21 cellular contexts compared by ENCODE assay signal in the genomic region with DNA sequence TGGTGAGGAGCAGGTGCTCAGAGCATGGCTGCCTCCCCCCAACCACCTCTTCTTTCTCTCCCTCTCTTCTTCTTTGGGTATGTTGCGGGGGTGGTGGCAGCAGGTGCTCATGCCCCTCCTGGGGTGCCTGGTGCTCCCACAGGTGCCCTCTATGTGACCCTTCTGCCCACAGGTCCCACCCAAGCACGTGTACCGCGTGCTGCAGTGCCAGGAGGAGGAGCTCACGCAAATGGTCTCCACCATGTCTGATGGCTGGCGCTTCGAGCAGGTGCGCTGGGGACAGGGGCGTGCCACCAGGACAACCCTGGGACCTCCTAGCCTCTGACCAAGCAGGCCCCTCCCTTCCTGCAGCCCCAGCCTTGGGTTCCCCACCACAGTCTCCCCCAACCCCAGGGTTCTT. TPM values are rescaled to one million over a fixed set of nuclear protein-coding genes. Genes with fewer than 3 reads are reported as not detected.
DNase-seq lines count a peak whose midpoint lies in the region; ATAC-seq and TF ChIP-seq lines count a peak whose summit lies in the region.
"Had no signal": no experiment of that assay in that cellular context is flagged by ENCODE, and none has a peak within 500 bp of the region (broad histone marks: within the 10 kb centered on the region; RNA-seq: fewer than 3 reads in every experiment).

No MANE protein-coding gene starts in this region.

- H3K79me2 ChIP-seq in neural progenitor cell (ENCODE audit: low read depth), result no peaks in the 10 kb centered on the region

- peaks cover 3% of the 10 kb centered on the region for H3K36me3 Mint-ChIP-seq in activated naive CD8-positive, alpha-beta T cell treated with anti-CD3 and anti-CD28 coated beads for 36 hours
- H3K36me3 Mint-ChIP-seq in activated naive CD8-positive, alpha-beta T cell treated with anti-CD3 and anti-CD28 coated beads, Interleukin-2, amount 50 U/mL, for 24 hours (ENCODE audit: low read depth), result peaks cover 5% of the 10 kb centered on the region
- peaks cover 7% of the 10 kb centered on the region for H3K36me3 Mint-ChIP-seq in neural progenitor cell
- no peaks in the 10 kb centered on the region for H3K36me3 Mint-ChIP-seq in natural killer cell
- H3K36me3 Mint-ChIP-seq in activated T-cell treated with anti-CD3 and anti-CD28 coated beads, Interleukin-2, amount 50 U/mL, for 24 hours (ENCODE audit: low read depth), result peaks cover 81% of the 10 kb centered on the region

- peaks cover 3% of the 10 kb centered on the region for H3K4me1 ChIP-seq in neural progenitor cell
- H3K4me1 ChIP-seq: Caco-2 had no signal

- no peaks in the 10 kb centered on the region for H3K27me3 Mint-ChIP-seq in activated naive CD8-positive, alpha-beta T cell treated with anti-CD3 and anti-CD28 coated beads for 36 hours
- no peaks in the 10 kb centered on the region for H3K27me3 Mint-ChIP-seq in activated naive CD8-positive, alpha-beta T cell treated with anti-CD3 and anti-CD28 coated beads, Interleukin-2, amount 50 U/mL, for 24 hours
- H3K27me3 Mint-ChIP-seq in neural progenitor cell (ENCODE audit: insufficient read depth, low read depth), result no peaks in the 10 kb centered on the region
- H3K27me3 Mint-ChIP-seq in natural killer cell (ENCODE audit: low read depth in 2 of 2), result no peaks in the 10 kb centered on the region
- H3K27me3 Mint-ChIP-seq in activated T-cell treated with anti-CD3 and anti-CD28 coated beads, Interleukin-2, amount 50 U/mL, for 24 hours, result no peaks in the 10 kb centered on the region
- H3K27me3 Mint-ChIP-seq: B cell; CD4-positive, CD25-positive, alpha-beta regulatory T cell had no signal

- H3F3A ChIP-seq in neural progenitor cell (ENCODE audit: low read depth), result peaks cover 2% of the 10 kb centered on the region

- peaks cover 21% of the 10 kb centered on the region for H3K4me1 Mint-ChIP-seq in activated naive CD8-positive, alpha-beta T cell treated with anti-CD3 and anti-CD28 coated beads for 36 hours
- peaks cover 29% of the 10 kb centered on the region for H3K4me1 Mint-ChIP-seq in activated naive CD8-positive, alpha-beta T cell treated with anti-CD3 and anti-CD28 coated beads, Interleukin-2, amount 50 U/mL, for 24 hours
- peaks cover 15% of the 10 kb centered on the region for H3K4me1 Mint-ChIP-seq in neural progenitor cell
- peaks cover 0 to 6% of the 10 kb centered on the region in 2 donors for H3K4me1 Mint-ChIP-seq in natural killer cell
- peaks cover 42% of the 10 kb centered on the region for H3K4me1 Mint-ChIP-seq in activated T-cell treated with anti-CD3 and anti-CD28 coated beads, Interleukin-2, amount 50 U/mL, for 24 hours (ENCODE audit: low read depth)

- peak overlapping the region; percentile 45 for H3K27ac Mint-ChIP-seq in activated naive CD8-positive, alpha-beta T cell treated with anti-CD3 and anti-CD28 coated beads for 36 hours
- H3K27ac Mint-ChIP-seq in activated naive CD8-positive, alpha-beta T cell treated with anti-CD3 and anti-CD28 coated beads, Interleukin-2, amount 50 U/mL, for 24 hours, result no peak overlapping the region
- H3K27ac Mint-ChIP-seq in neural progenitor cell (peak overlapping the region; percentile 78), natural killer cell (no peak overlapping the region)
- no peak overlapping the region for H3K27ac Mint-ChIP-seq in activated T-cell treated with anti-CD3 and anti-CD28 coated beads, Interleukin-2, amount 50 U/mL, for 24 hours
- H3K27ac Mint-ChIP-seq: B cell; CD4-positive, CD25-positive, alpha-beta regulatory T cell; CD8-positive, alpha-beta T cell; GM23338; H9; HFFc6 had no signal

- no peak for DNase-seq in activated naive CD8-positive, alpha-beta T cell treated with anti-CD3 and anti-CD28 coated beads for 36 hours
- no peak for DNase-seq in activated naive CD8-positive, alpha-beta T cell treated with anti-CD3 and anti-CD28 coated beads, Interleukin-2, amount 50 U/mL, for 24 hours
- DNase-seq in caudate nucleus (lab: John Stamatoyannopoulos, UW), result peak in 18 of 61 donors; percentile 27 to 80 (median 52)
- no peak for DNase-seq in neural progenitor cell (ENCODE audit: low spot score)
- no peak for DNase-seq in natural killer cell
- DNase-seq in NCI-H1092 treated with DMSO at 0.1 percent for 48 hours (lab: John Stamatoyannopoulos, UW), result no peak
- DNase-seq in activated T-cell treated with anti-CD3 and anti-CD28 coated beads, Interleukin-2, amount 50 U/mL, for 24 hours, result no peak
- DNase-seq: Caco-2; CD4-positive, CD25-positive, alpha-beta regulatory T cell; CD8-positive, alpha-beta T cell; DMS153; DND-41; H9; HFFc6 had no signal

- no peak overlapping the region for H3K4me3 ChIP-seq in neural progenitor cell
- H3K4me3 ChIP-seq: BLaER1, GM23338 had no signal

- no peaks in the 10 kb centered on the region for H3K36me3 ChIP-seq in neural progenitor cell

- TF ChIP-seq CTCF in neural progenitor cell (IDR thresholded peaks at IDR 0.05) (no peak), natural killer cell (IDR thresholded peaks at IDR 0.05) (no peak)

- no peak overlapping the region for H3K4me3 Mint-ChIP-seq in activated naive CD8-positive, alpha-beta T cell treated with anti-CD3 and anti-CD28 coated beads for 36 hours
- H3K4me3 Mint-ChIP-seq in activated naive CD8-positive, alpha-beta T cell treated with anti-CD3 and anti-CD28 coated beads, Interleukin-2, amount 50 U/mL, for 24 hours, result no peak overlapping the region
- H3K4me3 Mint-ChIP-seq in neural progenitor cell (peak overlapping the region; percentile 21), natural killer cell (no peak overlapping the region)
- no peak overlapping the region for H3K4me3 Mint-ChIP-seq in activated T-cell treated with anti-CD3 and anti-CD28 coated beads, Interleukin-2, amount 50 U/mL, for 24 hours
- H3K4me3 Mint-ChIP-seq: B cell; CD8-positive, alpha-beta T cell; GM23338; H9; HFFc6 had no signal

- H3K27ac ChIP-seq in caudate nucleus (ENCODE audit: low read depth, low read length) (peak overlapping the region; percentile 45), neural progenitor cell (no peak overlapping the region)
- H3K27ac ChIP-seq: 22Rv1, BLaER1, C4-2B had no signal

- H3K9me3 Mint-ChIP-seq in activated naive CD8-positive, alpha-beta T cell treated with anti-CD3 and anti-CD28 coated beads for 36 hours, result no peaks in the 10 kb centered on the region
- no peaks in the 10 kb centered on the region for H3K9me3 Mint-ChIP-seq in activated naive CD8-positive, alpha-beta T cell treated with anti-CD3 and anti-CD28 coated beads, Interleukin-2, amount 50 U/mL, for 24 hours
- no peaks in the 10 kb centered on the region for H3K9me3 Mint-ChIP-seq in neural progenitor cell
- H3K9me3 Mint-ChIP-seq in natural killer cell, result no peaks in the 10 kb centered on the region
- no peaks in the 10 kb centered on the region for H3K9me3 Mint-ChIP-seq in activated T-cell treated with anti-CD3 and anti-CD28 coated beads, Interleukin-2, amount 50 U/mL, for 24 hours
- H3K9me3 Mint-ChIP-seq: CD4-positive, CD25-positive, alpha-beta regulatory T cell; CD8-positive, alpha-beta T cell; GM23338; H9; HFFc6 had no signal

- H2AFZ ChIP-seq in neural progenitor cell (replicated peaks), result no peak overlapping the region
- H2AFZ ChIP-seq: GM23338 had no signal

- H3K9ac ChIP-seq in neural progenitor cell, result no peak overlapping the region
- H3K9ac ChIP-seq: BLaER1 had no signal

- H3K9me3 ChIP-seq in neural progenitor cell (ENCODE audit: low read depth), result no peaks in the 10 kb centered on the region
- H3K9me3 ChIP-seq: BLaER1, Caco-2 had no signal

- intact Hi-C loops in natural killer cell (cut with micrococcal nuclease), result no loop called here

- peaks cover 3% of the 10 kb centered on the region for H4K20me1 ChIP-seq in neural progenitor cell (ENCODE audit: low read depth)

- no peak overlapping the region for H3K4me2 ChIP-seq in neural progenitor cell
- H3K4me2 ChIP-seq: BLaER1, GM23338 had no signal

- ATAC-seq in activated naive CD8-positive, alpha-beta T cell treated with anti-CD3 and anti-CD28 coated beads, Interleukin-2, amount 50 U/mL, for 24 hours, result no peak
- ATAC-seq in natural killer cell, result no peak
- ATAC-seq: CD8-positive, alpha-beta T cell; GM23338; HCT116 had no signal

- no peaks in the 10 kb centered on the region for H3K27me3 ChIP-seq in neural progenitor cell
- H3K27me3 ChIP-seq: BLaER1 had no signal

RNA-seq across cellular contexts. Expression of a gene that starts 5.7 kb away (rescaled TPM):
- 10 to 100 TPM; 22.9 to 25.4 TPM for total RNA-seq in activated naive CD8-positive, alpha-beta T cell treated with anti-CD3 and anti-CD28 coated beads for 36 hours
- total RNA-seq in neural progenitor cell (ENCODE audit: low replicate concordance), result 17.5 and 44.1 TPM in 2 replicates
- 10 to 100 TPM; 21.3 to 29.4 (median 22.9) TPM for total RNA-seq in natural killer cell

RNA-seq across cellular contexts. Expression of a gene that starts 37.7 kb away (rescaled TPM):
- 1 to 10 TPM; 5.5 to 5.6 TPM for total RNA-seq in activated naive CD8-positive, alpha-beta T cell treated with anti-CD3 and anti-CD28 coated beads for 36 hours
- total RNA-seq in neural progenitor cell (ENCODE audit: low replicate concordance) (36.9 and 157 TPM in 2 replicates), natural killer cell (10 to 100 TPM; 21.4 to 23.9 (median 22.9) TPM)

RNA-seq across cellular contexts. Expression of a gene that starts 38.0 kb away (rescaled TPM):
- total RNA-seq in activated naive CD8-positive, alpha-beta T cell treated with anti-CD3 and anti-CD28 coated beads for 36 hours, result under 1 TPM; 0.68 to 0.80 TPM
- total RNA-seq in neural progenitor cell (ENCODE audit: low replicate concordance) (21.5 and 53.4 TPM in 2 replicates), natural killer cell (1 to 10 TPM; 3.1 to 4.9 (median 4.3) TPM)
- total RNA-seq: CD4-positive, CD25-positive, alpha-beta regulatory T cell; CD8-positive, alpha-beta T cell had no signal

RNA-seq across cellular contexts. Expression of a gene that starts 52.3 kb away (rescaled TPM):
- 1 to 10 TPM; 1.8 to 2.0 TPM for total RNA-seq in activated naive CD8-positive, alpha-beta T cell treated with anti-CD3 and anti-CD28 coated beads for 36 hours
- total RNA-seq in neural progenitor cell (ENCODE audit: low replicate concordance), result not detected in 2 replicates
- 1 to 10 TPM; 1.1 to 4.7 (median 3.4) TPM for total RNA-seq in natural killer cell
- total RNA-seq: B cell, GM23338, H4, H9, HFFc6 had no signal

Comparison
In these comparisons a context has a peak if more than half of its experiments do, and no peak if none do; other contexts are left out.
1. H3K27ac Mint-ChIP-seq: peak in activated naive CD8-positive, alpha-beta T cell treated with anti-CD3 and anti-CD28 coated beads for 36 hours (single experiment) and neural progenitor cell (single experiment); none in activated naive CD8-positive, alpha-beta T cell treated with anti-CD3 and anti-CD28 coated beads, Interleukin-2, amount 50 U/mL, for 24 hours (single experiment), natural killer cell (0 of 2) and activated T-cell treated with anti-CD3 and anti-CD28 coated beads, Interleukin-2, amount 50 U/mL, for 24 hours (single experiment).